14 cellular contexts compared by ENCODE assay signal in genomic region chr18:26003391-26003790, GRCh38.
DNase-seq lines count a peak whose midpoint lies in the region; ATAC-seq, FAIRE-seq and TF ChIP-seq lines count a peak whose summit lies in the region.
"Had no signal": no experiment of that assay in that cellular context is flagged by ENCODE, and none has a peak within 500 bp of the region (broad histone marks: within the 10 kb centered on the region; RNA-seq: fewer than 3 reads in every experiment).

No MANE protein-coding gene starts in this region.

- POLR2A ChIA-PET in K562 (lab: Yijun Ruan, JAX) (interaction anchor here (0.5 to 2.0 kb wide), 3 partner anchors 8 to 151 kb away, joined by 3 to 14 read pairs (median 3); no protein-coding TSS in a partner anchor), WTC11 (lab: Charles Lee) (no interaction called here)

- FAIRE-seq in D721Med (lab: Jason Lieb, UNC): peak; percentile 46
- no peak for FAIRE-seq in K562 (lab: Jason Lieb, UNC)
- FAIRE-seq: keratinocyte had no signal

- H3K9me3 Mint-ChIP-seq in WTC11: peaks cover 9% of the 10 kb centered on the region
- H3K9me3 Mint-ChIP-seq: activated CD4-positive, alpha-beta memory T cell treated with anti-CD3 and anti-CD28 coated beads, Interleukin-2, amount 10 ng/mL, durations not matched to agents 7 days and 5 days; activated T-helper 1 cell treated with anti-CD3 and anti-CD28 coated beads, Interleukin-12 subunit alpha, Interleukin-12 subunit beta, Interleukin-2, Interleukin-4 antibody, amounts not matched to agents 30 ng/mL and 10 ng/mL and 1 ng/mL, durations not matched to agents 14 hours and 24 hours and 36 hours had no signal

- H3K4me3 Mint-ChIP-seq in WTC11: no peak overlapping the region
- H3K4me3 Mint-ChIP-seq: activated CD4-positive, alpha-beta memory T cell treated with anti-CD3 and anti-CD28 coated beads, Interleukin-2, amount 10 ng/mL, durations not matched to agents 7 days and 5 days; activated T-helper 1 cell treated with anti-CD3 and anti-CD28 coated beads, Interleukin-12 subunit alpha, Interleukin-12 subunit beta, Interleukin-2, Interleukin-4 antibody, amounts not matched to agents 30 ng/mL and 10 ng/mL and 1 ng/mL, durations not matched to agents 14 hours and 24 hours and 36 hours; GM23338 had no signal

- no peak for TF ChIP-seq POLR2A in K562 (conservative IDR thresholded peaks at IDR 0.05)

- H3K27me3 ChIP-seq in K562 (ENCODE audit: control insufficient read depth in 2 of 2, insufficient read depth in 2 of 2, low read length in 2 of 2): no peaks in the 10 kb centered on the region
- H3K27me3 ChIP-seq: tibial nerve had no signal

- TF ChIP-seq CTCF in D721Med (IDR thresholded peaks at IDR 0.05; ENCODE audit: insufficient read depth, missing control alignments): no peak
- no peak for TF ChIP-seq CTCF in K562 (IDR thresholded peaks at IDR 0.05 in 2 of 3, conservative IDR thresholded peaks at IDR 0.05 in 1 of 3; ENCODE audit: insufficient read depth in 2 of 3, low read depth in 1 of 3, low read length in 3 of 3)
- TF ChIP-seq CTCF in WTC11 (IDR thresholded peaks at IDR 0.05): no peak

- ATAC-seq in K562 (peak; percentile 14; the same call in 2 of the 3 replicates), left colon (peak; percentile 58), WTC11 (no peak)
- ATAC-seq: GM23338 had no signal

- H3K4me3 ChIP-seq in K562: no peak overlapping the region
- H3K4me3 ChIP-seq: GM23338, tibial nerve had no signal

- H3K79me2 ChIP-seq in K562 (ENCODE audit: control insufficient read depth, insufficient read depth, low read length): no peaks in the 10 kb centered on the region

- TF ChIP-seq RAD21 in Ishikawa (IDR thresholded peaks at IDR 0.05; ENCODE audit: low read depth) (no peak), K562 (CRISPR knock-in tag; conservative IDR thresholded peaks at IDR 0.05 in 1 of 2, IDR thresholded peaks at IDR 0.05 in 1 of 2) (no peak)

- H3K9me3 ChIP-seq in K562 (replicated peaks; ENCODE audit: control insufficient read depth, insufficient read depth, low read depth, low read length): no peaks in the 10 kb centered on the region
- H3K9me3 ChIP-seq: tibial nerve had no signal

- no peaks in the 10 kb centered on the region for H4K20me1 ChIP-seq in K562 (replicated peaks; ENCODE audit: control insufficient read depth, insufficient read depth, low read length)

- intact Hi-C loops in K562 (cut with micrococcal nuclease) (no loop called here), left colon (cut with DNase I, micrococcal nuclease) (no loop called here)

- no peak overlapping the region for H3K9ac ChIP-seq in K562 (ENCODE audit: insufficient read depth in 1 of 2, low read depth in 2 of 2, low read length in 2 of 2)

- no peak for DNase-seq in D721Med (ENCODE audit: insufficient read length, low spot score)
- peak in 1 of 4 experiments; percentile 38 for DNase-seq in K562 (ENCODE audit: extremely low read depth in 1 of 4, low spot score in 3 of 4)
- peak in 1 of 2 donors; percentile 23 for DNase-seq in left colon
- no peak for DNase-seq in NOMO-1 (lab: John Stamatoyannopoulos, UW; ENCODE audit: unreplicated experiment in 2 of 2)
- DNase-seq in activated T-cell treated with anti-CD3 and anti-CD28 coated beads, Interleukin-2, amount 50 U/mL, for 48 hours: no peak
- no peak for DNase-seq in WTC11 (ENCODE audit: low spot score)
- DNase-seq: activated CD4-positive, alpha-beta memory T cell treated with anti-CD3 and anti-CD28 coated beads, Interleukin-2, amount 10 ng/mL, durations not matched to agents 7 days and 5 days; EL; NCI-H2107 had no signal

- H2AFZ ChIP-seq in K562 (ENCODE audit: low read depth, low read length): no peak overlapping the region
- H2AFZ ChIP-seq: GM23338 had no signal

- H3K4me2 ChIP-seq in K562 (ENCODE audit: insufficient read depth, low read length): no peak overlapping the region
- H3K4me2 ChIP-seq: GM23338 had no signal

- no peaks in the 10 kb centered on the region; the same call in 1 of the 2 replicates for H3K27me3 Mint-ChIP-seq in WTC11 (ENCODE audit: low read depth)
- H3K27me3 Mint-ChIP-seq: activated CD4-positive, alpha-beta memory T cell treated with anti-CD3 and anti-CD28 coated beads, Interleukin-2, amount 10 ng/mL, durations not matched to agents 7 days and 5 days had no signal

- in situ Hi-C loops in K562 (cut with MboI): no loop called here

- TF ChIP-seq EP300 in Ishikawa (IDR thresholded peaks at IDR 0.05; ENCODE audit: borderline replicate concordance) (no peak), K562 (IDR thresholded peaks at IDR 0.05; ENCODE audit: low read length) (no peak)

- no peak overlapping the region for H3K27ac Mint-ChIP-seq in WTC11
- H3K27ac Mint-ChIP-seq: activated CD4-positive, alpha-beta memory T cell treated with anti-CD3 and anti-CD28 coated beads, Interleukin-2, amount 10 ng/mL, durations not matched to agents 7 days and 5 days; activated T-helper 1 cell treated with anti-CD3 and anti-CD28 coated beads, Interleukin-12 subunit alpha, Interleukin-12 subunit beta, Interleukin-2, Interleukin-4 antibody, amounts not matched to agents 30 ng/mL and 10 ng/mL and 1 ng/mL, durations not matched to agents 14 hours and 24 hours and 36 hours; GM23338 had no signal

- H3K36me3 ChIP-seq in K562 (ENCODE audit: control insufficient read depth, insufficient read depth, low read length): no peaks in the 10 kb centered on the region
- H3K36me3 ChIP-seq: tibial nerve had no signal

- WGBS in K562 (ENCODE audit: insufficient coverage, low coverage, missing lambda C conversion rate): 16% methylated on average over 3 of the region's 3 CpGs

- H3K36me3 Mint-ChIP-seq in WTC11: 0 out of 2 replicates have a peak, but pooled peaks cover 4% of the 10 kb centered on the region

- CTCF ChIA-PET in K562 (lab: Yijun Ruan, JAX; ENCODE audit: low intra/inter-chr PET ratio): no interaction called here
- CTCF ChIA-PET in WTC11 (lab: Charles Lee): no interaction called here

- H3K9me1 ChIP-seq in K562 (ENCODE audit: control insufficient read depth, insufficient read depth, low read length): no peaks in the 10 kb centered on the region

- H3K4me1 ChIP-seq in K562 (replicated peaks in 1 of 2; ENCODE audit: control insufficient read depth in 2 of 2, insufficient read depth in 2 of 2, low read length in 2 of 2): 0 out of 5 replicates have a peak, but pooled peaks cover 0 to 4% of the 10 kb centered on the region in 2 experiments
- H3K4me1 ChIP-seq: tibial nerve had no signal

- peaks cover 3% of the 10 kb centered on the region; the same call in 1 of the 2 replicates for H3K4me1 Mint-ChIP-seq in WTC11
- H3K4me1 Mint-ChIP-seq: activated CD4-positive, alpha-beta memory T cell treated with anti-CD3 and anti-CD28 coated beads, Interleukin-2, amount 10 ng/mL, durations not matched to agents 7 days and 5 days; GM23338 had no signal

- no TSS peak for BruUV-seq in K562 (replicated peaks; lab: Mats Ljungman, UMichigan)

- H3K27ac ChIP-seq in K562 (ENCODE audit: extremely low read depth, low read depth, low read length): no peak overlapping the region
- H3K27ac ChIP-seq: tibial nerve had no signal

TF ChIP-seq in Ishikawa, 13 proteins besides CTCF, POLR2A, EP300 and RAD21 (continues in another document):
- peak; percentile 81 for TF ChIP-seq NFIC (IDR thresholded peaks at IDR 0.05)
- no peak for TF ChIP-seq MAX (IDR thresholded peaks at IDR 0.05)

TF ChIP-seq in K562, 482 proteins besides CTCF, POLR2A, EP300 and RAD21:
- TF ChIP-seq RBM17 (IDR thresholded peaks at IDR 0.05; ENCODE audit: borderline replicate concordance, low read depth, low read length) (no peak), NFIC (IDR thresholded peaks at IDR 0.05) (peak; percentile 98), ZNF668 (CRISPR knock-in tag; IDR thresholded peaks at IDR 0.05) (no peak), NFIX (CRISPR knock-in tag; IDR thresholded peaks at IDR 0.05; ENCODE audit: low read depth) (peak; percentile 68)

TF ChIP-seq in WTC11, 78 proteins besides CTCF, POLR2A, EP300 and RAD21 (continues in another document):
- TF ChIP-seq IRF1 (CRISPR knock-in tag; IDR thresholded peaks at IDR 0.05): no peak
- TF ChIP-seq CREM (CRISPR knock-in tag; IDR thresholded peaks at IDR 0.05): no peak
- TF ChIP-seq KAT7 (CRISPR knock-in tag; IDR thresholded peaks at IDR 0.05; ENCODE audit: borderline replicate concordance): no peak
- TF ChIP-seq GRHL2 (CRISPR knock-in tag; IDR thresholded peaks at IDR 0.05; ENCODE audit: insufficient replicate concordance, severe bottlenecking): no peak
- TF ChIP-seq ZNF671 (CRISPR knock-in tag; IDR thresholded peaks at IDR 0.05): no peak
- TF ChIP-seq NFATC4 (CRISPR knock-in tag; IDR thresholded peaks at IDR 0.05): no peak
- TF ChIP-seq ERG (CRISPR knock-in tag; IDR thresholded peaks at IDR 0.05): no peak
- TF ChIP-seq SMAD4 (CRISPR knock-in tag; IDR thresholded peaks at IDR 0.05): no peak
